9 cellular contexts compared by ENCODE assay signal in the genomic region with DNA sequence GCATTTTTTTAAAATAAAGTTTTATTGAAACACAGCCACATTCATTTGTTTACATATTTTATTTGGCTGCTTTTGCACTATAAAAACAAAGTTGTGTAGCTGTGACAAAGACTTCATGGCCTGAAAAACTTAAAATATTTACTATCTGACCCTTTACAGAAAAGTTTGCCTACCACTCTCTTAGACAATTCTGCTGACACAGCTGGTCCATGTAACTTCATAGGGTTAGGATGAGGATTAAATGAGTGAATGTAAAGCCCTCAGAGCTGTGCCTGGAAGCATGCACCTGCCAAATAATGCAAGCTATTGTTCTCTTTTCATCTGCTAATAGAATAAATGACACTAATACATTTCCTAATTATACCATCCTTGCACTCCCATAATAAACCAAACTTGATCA.
"Had no signal": no experiment of that assay in that cellular context is flagged by ENCODE, and none has a peak within 500 bp of the region (broad histone marks: within the 10 kb centered on the region; RNA-seq: fewer than 3 reads in every experiment).

No MANE protein-coding gene starts in this region.

- H3K9ac ChIP-seq: GM23248 had no signal

- H2AFZ ChIP-seq: GM23248 had no signal

- H3K27ac ChIP-seq: GM23248, HL-60 had no signal

- DNase-seq: GM23248, GOT3, H7, HFFc6, Kasumi-1, KG1 had no signal

- H3K4me1 ChIP-seq: HAP-1 had no signal

- ATAC-seq: HCT116 had no signal

- H3K4me3 ChIP-seq: GM23248, HAP-1 had no signal

- H3K36me3 ChIP-seq: HAP-1 had no signal
